2 cellular contexts compared by ENCODE assay signal in the genomic region with DNA sequence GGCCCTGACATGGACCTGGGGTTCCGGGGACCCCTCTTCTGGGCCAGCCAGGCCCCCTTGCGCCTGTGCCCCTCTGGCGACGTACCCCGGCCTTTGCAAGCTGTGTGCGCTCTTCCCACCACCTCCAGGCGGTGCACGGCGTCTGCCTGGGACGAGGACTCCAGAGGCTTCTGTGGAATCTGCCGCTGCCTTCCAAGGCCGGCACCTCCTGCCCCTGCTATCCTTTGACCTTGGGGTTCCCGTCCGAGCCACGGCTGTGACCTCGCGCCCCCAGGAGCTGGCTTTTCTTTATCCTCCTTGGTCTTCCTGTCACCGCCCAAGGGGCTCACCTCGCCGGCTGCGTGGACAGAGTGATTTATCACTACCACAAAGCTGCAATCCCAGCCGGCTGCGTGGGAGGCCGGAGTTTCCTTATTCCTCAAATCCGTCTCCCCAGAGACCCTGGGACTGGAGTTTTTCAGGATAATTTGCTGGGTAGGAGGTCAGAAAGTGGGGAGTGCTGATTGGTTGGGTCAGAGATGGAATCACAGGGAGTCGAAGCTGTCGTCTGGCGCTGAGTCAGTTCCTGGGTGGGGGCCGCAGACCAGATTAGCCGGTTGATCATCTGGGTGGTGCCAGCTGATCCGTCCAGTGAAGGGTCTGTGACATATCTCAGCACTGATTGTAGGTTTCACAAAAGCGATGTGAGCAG.
TF ChIP-seq lines count a peak whose summit lies in the region.

No MANE protein-coding gene starts in this region.

TF ChIP-seq in SK-N-SH, 30 proteins besides CTCF, POLR2A, EP300 and RAD21 (continued from another document):
- TF ChIP-seq, protein P1, sequence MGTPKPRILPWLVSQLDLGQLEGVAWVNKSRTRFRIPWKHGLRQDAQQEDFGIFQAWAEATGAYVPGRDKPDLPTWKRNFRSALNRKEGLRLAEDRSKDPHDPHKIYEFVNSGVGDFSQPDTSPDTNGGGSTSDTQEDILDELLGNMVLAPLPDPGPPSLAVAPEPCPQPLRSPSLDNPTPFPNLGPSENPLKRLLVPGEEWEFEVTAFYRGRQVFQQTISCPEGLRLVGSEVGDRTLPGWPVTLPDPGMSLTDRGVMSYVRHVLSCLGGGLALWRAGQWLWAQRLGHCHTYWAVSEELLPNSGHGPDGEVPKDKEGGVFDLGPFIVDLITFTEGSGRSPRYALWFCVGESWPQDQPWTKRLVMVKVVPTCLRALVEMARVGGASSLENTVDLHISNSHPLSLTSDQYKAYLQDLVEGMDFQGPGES (IDR thresholded peaks at IDR 0.05; ENCODE audit: low read depth, low read length): no peak
- TF ChIP-seq TAF1 (IDR thresholded peaks at IDR 0.05; ENCODE audit: borderline replicate concordance, low read depth, low read length): no peak
- TF ChIP-seq, protein P2, sequence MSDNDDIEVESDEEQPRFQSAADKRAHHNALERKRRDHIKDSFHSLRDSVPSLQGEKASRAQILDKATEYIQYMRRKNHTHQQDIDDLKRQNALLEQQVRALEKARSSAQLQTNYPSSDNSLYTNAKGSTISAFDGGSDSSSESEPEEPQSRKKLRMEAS (IDR thresholded peaks at IDR 0.05; ENCODE audit: low read depth): no peak

TF ChIP-seq in SK-N-SH treated with all-trans-retinoic acid at 6 μM for 48 hours, 23 proteins besides CTCF, POLR2A, EP300 and RAD21 (continued from another document):
- TF ChIP-seq TCF4 (CRISPR knock-in tag; IDR thresholded peaks at IDR 0.05; ENCODE audit: borderline replicate concordance): no peak
- TF ChIP-seq ARNTL (CRISPR knock-in tag; IDR thresholded peaks at IDR 0.05; ENCODE audit: borderline replicate concordance, low read depth): no peak
- TF ChIP-seq ZFP3 (CRISPR knock-in tag; IDR thresholded peaks at IDR 0.05): no peak
- no peak for TF ChIP-seq ZC3H10 (CRISPR knock-in tag; IDR thresholded peaks at IDR 0.05)
- TF ChIP-seq, protein P3, sequence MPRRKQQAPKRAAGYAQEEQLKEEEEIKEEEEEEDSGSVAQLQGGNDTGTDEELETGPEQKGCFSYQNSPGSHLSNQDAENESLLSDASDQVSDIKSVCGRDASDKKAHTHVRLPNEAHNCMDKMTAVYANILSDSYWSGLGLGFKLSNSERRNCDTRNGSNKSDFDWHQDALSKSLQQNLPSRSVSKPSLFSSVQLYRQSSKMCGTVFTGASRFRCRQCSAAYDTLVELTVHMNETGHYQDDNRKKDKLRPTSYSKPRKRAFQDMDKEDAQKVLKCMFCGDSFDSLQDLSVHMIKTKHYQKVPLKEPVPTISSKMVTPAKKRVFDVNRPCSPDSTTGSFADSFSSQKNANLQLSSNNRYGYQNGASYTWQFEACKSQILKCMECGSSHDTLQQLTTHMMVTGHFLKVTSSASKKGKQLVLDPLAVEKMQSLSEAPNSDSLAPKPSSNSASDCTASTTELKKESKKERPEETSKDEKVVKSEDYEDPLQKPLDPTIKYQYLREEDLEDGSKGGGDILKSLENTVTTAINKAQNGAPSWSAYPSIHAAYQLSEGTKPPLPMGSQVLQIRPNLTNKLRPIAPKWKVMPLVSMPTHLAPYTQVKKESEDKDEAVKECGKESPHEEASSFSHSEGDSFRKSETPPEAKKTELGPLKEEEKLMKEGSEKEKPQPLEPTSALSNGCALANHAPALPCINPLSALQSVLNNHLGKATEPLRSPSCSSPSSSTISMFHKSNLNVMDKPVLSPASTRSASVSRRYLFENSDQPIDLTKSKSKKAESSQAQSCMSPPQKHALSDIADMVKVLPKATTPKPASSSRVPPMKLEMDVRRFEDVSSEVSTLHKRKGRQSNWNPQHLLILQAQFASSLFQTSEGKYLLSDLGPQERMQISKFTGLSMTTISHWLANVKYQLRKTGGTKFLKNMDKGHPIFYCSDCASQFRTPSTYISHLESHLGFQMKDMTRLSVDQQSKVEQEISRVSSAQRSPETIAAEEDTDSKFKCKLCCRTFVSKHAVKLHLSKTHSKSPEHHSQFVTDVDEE (CRISPR knock-in tag; IDR thresholded peaks at IDR 0.05): no peak
- TF ChIP-seq TOX (CRISPR knock-in tag; IDR thresholded peaks at IDR 0.05; ENCODE audit: borderline replicate concordance): no peak
- no peak for TF ChIP-seq ESRRG (CRISPR knock-in tag; IDR thresholded peaks at IDR 0.05)
